ENCODE assay signal across 13 cellular contexts in genomic region chr1:5415621-5416020, GRCh38.
"Had no signal": no experiment of that assay in that cellular context is flagged by ENCODE, and none has a peak within 500 bp of the region (broad histone marks: within the 10 kb centered on the region; RNA-seq: fewer than 3 reads in every experiment).

No MANE protein-coding gene starts in this region.

- H3K4me3 Mint-ChIP-seq: activated CD4-positive, alpha-beta T cell treated with anti-CD3 and anti-CD28 coated beads, Interleukin-2, amount 10 ng/mL, durations not matched to agents 7 days and 5 days; activated CD8-positive, alpha-beta T cell treated with anti-CD3 and anti-CD28 coated beads, Interleukin-2, amount 10 ng/mL, durations not matched to agents 7 days and 5 days; activated naive CD8-positive, alpha-beta T cell treated with anti-CD3 and anti-CD28 coated beads, Interleukin-2, amount 10 ng/mL, durations not matched to agents 7 days and 5 days; activated T-cell treated with anti-CD3 and anti-CD28 coated beads, Interleukin-2, amount 50 U/mL, for 24 hours; natural killer cell; stimulated activated naive CD8-positive, alpha-beta T cell treated with anti-CD3 and anti-CD28 coated beads, Interleukin-15, amount 100 ng/mL, for 72 hours had no signal

- H3K27me3 Mint-ChIP-seq: activated CD4-positive, alpha-beta T cell treated with anti-CD3 and anti-CD28 coated beads, Interleukin-2, amount 10 ng/mL, durations not matched to agents 7 days and 5 days; activated naive CD8-positive, alpha-beta T cell treated with anti-CD3 and anti-CD28 coated beads, Interleukin-2, amount 10 ng/mL, durations not matched to agents 7 days and 5 days; activated T-cell treated with anti-CD3 and anti-CD28 coated beads, Interleukin-2, amount 50 U/mL, for 24 hours; stimulated activated naive CD8-positive, alpha-beta T cell treated with anti-CD3 and anti-CD28 coated beads, Interleukin-15, amount 100 ng/mL, for 72 hours had no signal

- H3K36me3 Mint-ChIP-seq: activated naive CD8-positive, alpha-beta T cell treated with anti-CD3 and anti-CD28 coated beads, Interleukin-2, amount 10 ng/mL, durations not matched to agents 7 days and 5 days; natural killer cell had no signal

- H3K27ac Mint-ChIP-seq: activated CD4-positive, alpha-beta T cell treated with anti-CD3 and anti-CD28 coated beads, Interleukin-2, amount 10 ng/mL, durations not matched to agents 7 days and 5 days; activated CD8-positive, alpha-beta T cell treated with anti-CD3 and anti-CD28 coated beads, Interleukin-2, amount 10 ng/mL, durations not matched to agents 7 days and 5 days; activated naive CD8-positive, alpha-beta T cell treated with anti-CD3 and anti-CD28 coated beads, Interleukin-2, amount 10 ng/mL, durations not matched to agents 7 days and 5 days; activated T-cell treated with anti-CD3 and anti-CD28 coated beads, Interleukin-2, amount 50 U/mL, for 24 hours; activated T-helper 2 cell treated with anti-CD3 and anti-CD28 coated beads, Interferon-gamma antibody, Interleukin-2, Interleukin-4, amounts not matched to agents 10 μg/mL and 5 μg/mL and 100 μg/mL, durations not matched to agents 14 hours and 24 hours and 36 hours; natural killer cell had no signal

- ATAC-seq: activated CD8-positive, alpha-beta T cell treated with anti-CD3 and anti-CD28 coated beads, Interleukin-2, amount 10 ng/mL, durations not matched to agents 7 days and 5 days; effector memory CD8-positive, alpha-beta T cell; lower lobe of right lung; natural killer cell; stimulated activated naive CD8-positive, alpha-beta T cell treated with anti-CD3 and anti-CD28 coated beads, Interleukin-15, amount 100 ng/mL, for 72 hours had no signal

- H3K9me3 Mint-ChIP-seq: activated CD4-positive, alpha-beta T cell treated with anti-CD3 and anti-CD28 coated beads, Interleukin-2, amount 10 ng/mL, durations not matched to agents 7 days and 5 days; activated naive CD8-positive, alpha-beta T cell treated with anti-CD3 and anti-CD28 coated beads, Interleukin-2, amount 10 ng/mL, durations not matched to agents 7 days and 5 days; activated T-cell treated with anti-CD3 and anti-CD28 coated beads, Interleukin-2, amount 50 U/mL, for 24 hours; activated T-helper 2 cell treated with anti-CD3 and anti-CD28 coated beads, Interferon-gamma antibody, Interleukin-2, Interleukin-4, amounts not matched to agents 10 μg/mL and 5 μg/mL and 100 μg/mL, durations not matched to agents 14 hours and 24 hours and 36 hours; effector memory CD8-positive, alpha-beta T cell; natural killer cell; stimulated activated naive CD8-positive, alpha-beta T cell treated with anti-CD3 and anti-CD28 coated beads, Interleukin-15, amount 100 ng/mL, for 72 hours had no signal

- DNase-seq: activated CD4-positive, alpha-beta T cell treated with anti-CD3 and anti-CD28 coated beads, Interleukin-2, amount 10 ng/mL, durations not matched to agents 7 days and 5 days; activated CD8-positive, alpha-beta T cell treated with anti-CD3 and anti-CD28 coated beads, Interleukin-2, amount 10 ng/mL, durations not matched to agents 7 days and 5 days; activated naive CD4-positive, alpha-beta T cell treated with Interleukin-2 at 50 U/mL for 16 hours; activated naive CD8-positive, alpha-beta T cell treated with anti-CD3 and anti-CD28 coated beads, Interleukin-2, amount 10 ng/mL, durations not matched to agents 7 days and 5 days; activated T-cell treated with anti-CD3 and anti-CD28 coated beads, Interleukin-2, amount 50 U/mL, for 24 hours; amygdala; effector memory CD8-positive, alpha-beta T cell; lower lobe of right lung; natural killer cell; nucleus accumbens; stimulated activated naive CD8-positive, alpha-beta T cell treated with anti-CD3 and anti-CD28 coated beads, Interleukin-15, amount 100 ng/mL, for 72 hours; upper lobe of left lung had no signal
